Comparison of ENCODE assay signal across 9 cellular contexts in the genomic region with DNA sequence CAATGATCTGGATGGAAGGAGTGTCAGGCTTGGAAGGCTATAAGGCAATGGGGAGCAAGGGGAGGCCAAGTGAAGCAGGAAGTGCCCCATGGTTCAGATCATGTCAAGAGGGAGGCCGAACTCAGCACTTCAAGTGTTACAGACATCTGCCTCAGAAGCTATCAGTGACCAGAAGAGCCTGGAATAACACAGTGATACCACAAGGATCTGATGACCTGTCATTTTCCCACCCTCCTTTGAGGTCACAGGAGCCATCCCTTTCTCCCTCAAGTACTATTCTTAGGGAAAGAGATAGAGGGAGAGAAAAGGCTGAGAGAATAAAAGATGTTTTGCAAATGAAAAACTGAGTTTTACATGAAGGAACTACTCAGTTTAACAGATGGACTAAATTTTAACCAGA.
"Had no signal": no experiment of that assay in that cellular context is flagged by ENCODE, and none has a peak within 500 bp of the region (broad histone marks: within the 10 kb centered on the region; RNA-seq: fewer than 3 reads in every experiment).

No MANE protein-coding gene starts in this region.

- H2AFZ ChIP-seq: GM23248, GM23338 had no signal

- H3K27ac ChIP-seq: GM23248 had no signal

- H3K9ac ChIP-seq: GM23248 had no signal

- H3K4me3 ChIP-seq: GM23248, GM23338, HAP-1 had no signal

- ATAC-seq: GM23338, HCT116 had no signal

- DNase-seq: GM23248, GOT3, H7, H9, HCEC 1CT, HFFc6 had no signal

- H3K9me3 ChIP-seq: HAP-1 had no signal

- H3K4me2 ChIP-seq: GM23338 had no signal

- H3K36me3 ChIP-seq: HAP-1 had no signal

- H3K4me1 ChIP-seq: HAP-1 had no signal
